In the genomic region with DNA sequence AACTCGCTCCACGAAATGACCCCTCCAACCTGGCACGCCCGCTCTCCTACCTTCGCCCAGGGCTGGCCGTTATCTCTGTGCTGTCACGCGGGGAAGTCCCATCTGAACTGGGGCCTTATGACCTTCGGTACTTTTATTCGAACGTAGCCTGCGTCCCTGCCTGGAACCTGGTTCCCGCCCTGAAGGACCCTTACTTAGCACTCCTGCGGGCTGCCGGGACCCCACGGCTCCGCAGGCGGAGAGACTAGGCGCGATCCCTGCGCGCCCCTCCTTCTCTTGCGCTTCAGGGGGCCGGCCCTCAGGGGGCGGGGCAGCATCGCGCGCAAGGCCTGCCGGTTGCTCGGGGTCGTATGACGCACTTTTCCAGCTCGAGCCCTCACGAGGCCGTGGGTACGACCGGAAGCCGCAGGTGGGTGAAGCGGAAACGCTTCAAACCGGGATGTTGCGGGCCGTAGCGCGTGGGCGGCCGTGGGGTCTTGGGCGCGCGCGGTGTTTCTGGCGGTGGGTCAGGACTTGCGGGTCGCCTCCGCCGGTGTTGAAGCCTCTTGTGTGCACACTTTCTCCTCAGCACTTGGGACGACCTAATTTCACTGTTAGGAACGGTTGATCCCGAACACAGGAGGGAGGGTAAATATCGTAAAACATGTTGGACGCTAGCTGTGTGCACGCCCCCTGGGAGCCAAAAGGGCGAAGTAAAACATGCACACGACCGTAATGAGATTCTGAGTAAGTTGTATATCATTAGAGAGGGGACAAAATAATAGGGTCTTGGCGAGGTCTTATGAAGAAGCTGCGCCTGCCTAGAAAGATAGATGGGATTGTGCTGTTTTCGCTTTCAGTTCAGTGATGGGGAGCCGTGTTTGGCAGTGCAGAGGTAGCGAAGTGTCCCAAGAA, we compare ENCODE assay signal across 8 cellular contexts. TPM values are rescaled to one million over a fixed set of nuclear protein-coding genes. Genes with fewer than 3 reads are reported as not detected.
DNase-seq lines count a peak whose midpoint lies in the region; ATAC-seq and TF ChIP-seq lines count a peak whose summit lies in the region.

A gene (plus strand): TSS at position 325 of the 894 bp plus-strand sequence. CDS start 6,991 bp downstream, outside the sequence.
A gene with protein sequence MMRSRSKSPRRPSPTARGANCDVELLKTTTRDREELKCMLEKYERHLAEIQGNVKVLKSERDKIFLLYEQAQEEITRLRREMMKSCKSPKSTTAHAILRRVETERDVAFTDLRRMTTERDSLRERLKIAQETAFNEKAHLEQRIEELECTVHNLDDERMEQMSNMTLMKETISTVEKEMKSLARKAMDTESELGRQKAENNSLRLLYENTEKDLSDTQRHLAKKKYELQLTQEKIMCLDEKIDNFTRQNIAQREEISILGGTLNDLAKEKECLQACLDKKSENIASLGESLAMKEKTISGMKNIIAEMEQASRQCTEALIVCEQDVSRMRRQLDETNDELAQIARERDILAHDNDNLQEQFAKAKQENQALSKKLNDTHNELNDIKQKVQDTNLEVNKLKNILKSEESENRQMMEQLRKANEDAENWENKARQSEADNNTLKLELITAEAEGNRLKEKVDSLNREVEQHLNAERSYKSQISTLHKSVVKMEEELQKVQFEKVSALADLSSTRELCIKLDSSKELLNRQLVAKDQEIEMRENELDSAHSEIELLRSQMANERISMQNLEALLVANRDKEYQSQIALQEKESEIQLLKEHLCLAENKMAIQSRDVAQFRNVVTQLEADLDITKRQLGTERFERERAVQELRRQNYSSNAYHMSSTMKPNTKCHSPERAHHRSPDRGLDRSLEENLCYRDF (minus strand): TSS at position 300 of the 894 bp plus-strand sequence. CDS start 45,503 bp downstream, outside the sequence.

- H2BK5ac ChIP-seq in IMR-90 (ENCODE audit: low read depth, low read length, poor library complexity, severe bottlenecking), result peak within 1 kb of the TSS; percentile 65

- 1% methylated on average over 51 of the region's 70 CpGs; no CpG with 5 or more reads in 1 of the 2 experiments for WGBS in IMR-90 (ENCODE audit: extremely low coverage in 2 of 2, insufficient read length in 1 of 2), 2 experiments

- ATAC-seq in GM21529 (IDR thresholded peaks at IDR 0.05; ENCODE audit: unreplicated experiment) (peak; percentile 94), IMR-90 (ENCODE audit: low read depth) (peak; percentile 100)

- peak within 1 kb of the TSS; percentile 54 for H3K56ac ChIP-seq in IMR-90 (ENCODE audit: extremely low read depth, insufficient read depth, low read length)

- H2AFZ ChIP-seq in IMR-90 (replicated peaks; ENCODE audit: low read length, poor library complexity) (peak within 1 kb of the TSS; percentile 98), OCI-LY7 (ENCODE audit: low read length) (peak within 1 kb of the TSS; percentile 82)

- H3K4me1 ChIP-seq in IMR-90 (ENCODE audit: control insufficient read depth, insufficient read depth, low read length) (peaks cover 5% of the 10 kb centered on the region), OCI-LY7 (ENCODE audit: insufficient read depth, low read length, poor library complexity, severe bottlenecking) (peaks cover 21% of the 10 kb centered on the region), mucosa of rectum (ENCODE audit: control insufficient read depth in 2 of 2, insufficient read depth in 2 of 2, low read length in 2 of 2) (peaks cover 11 to 12% of the 10 kb centered on the region in 2 donors)

- peak within 1 kb of the TSS; percentile 56 for H3K18ac ChIP-seq in IMR-90 (ENCODE audit: low read depth, low read length)

- H3K4me2 ChIP-seq in IMR-90 (ENCODE audit: low read depth, low read length), result peak within 1 kb of the TSS; percentile 93
- peak within 1 kb of the TSS; percentile 88 for H3K4me2 ChIP-seq in OCI-LY7 (ENCODE audit: low read length)

- peak within 1 kb of the TSS; percentile 89 for H3K9ac ChIP-seq in IMR-90 (ENCODE audit: low read depth, low read length)
- peak within 1 kb of the TSS; percentile 78 to 84 for H3K9ac ChIP-seq in mucosa of rectum (ENCODE audit: low read depth in 1 of 2, low read length in 2 of 2)

- TF ChIP-seq CTCF in IMR-90 (conservative IDR thresholded peaks at IDR 0.05; ENCODE audit: low read depth, low read length), result peak; percentile 7; the same call in 1 of the 2 replicates
- peak; percentile 53; the same call in 1 of the 2 replicates for TF ChIP-seq CTCF in OCI-LY7 (conservative IDR thresholded peaks at IDR 0.05; ENCODE audit: low read length)

- no peaks in the 10 kb centered on the region for H3K9me2 ChIP-seq in OCI-LY7 (ENCODE audit: insufficient read depth, low read length)

- in situ Hi-C loops in IMR-90 (cut with MboI; ENCODE audit: low sequenced_read_pairs), result loop anchor here (25.0 kb wide), 1 partner anchor 1107 kb away; no protein-coding TSS in a partner anchor

- no peaks in the 10 kb centered on the region for H3K36me3 ChIP-seq in IMR-90 (ENCODE audit: control insufficient read depth, insufficient read depth, low read length)
- peaks cover 12% of the 10 kb centered on the region for H3K36me3 ChIP-seq in OCI-LY7 (ENCODE audit: insufficient read depth, low read length)
- H3K36me3 ChIP-seq in mucosa of rectum (ENCODE audit: control insufficient read depth in 2 of 2, insufficient read depth in 2 of 2, low read length in 2 of 2), result peaks cover 0 to 6% of the 10 kb centered on the region in 2 donors

- BruUV-seq in IMR-90 (replicated peaks; lab: Mats Ljungman, UMichigan) (no TSS peak), OCI-LY7 (replicated peaks; lab: Mats Ljungman, UMichigan) (TSS peak; percentile 82)

- H3K27me3 ChIP-seq in IMR-90 (ENCODE audit: control insufficient read depth, insufficient read depth, low read length), result no peaks in the 10 kb centered on the region
- H3K27me3 ChIP-seq in mucosa of rectum (ENCODE audit: control insufficient read depth in 2 of 2, insufficient read depth in 2 of 2, low read length in 2 of 2), result no peaks in the 10 kb centered on the region

- H4K8ac ChIP-seq in IMR-90 (ENCODE audit: low read depth in 2 of 2, low read length in 2 of 2), result peak within 1 kb of the TSS; percentile 93 to 95

- H2BK120ac ChIP-seq in IMR-90 (ENCODE audit: low read depth, low read length), result peak within 1 kb of the TSS; percentile 35

- no peak for TF ChIP-seq RAD21 in IMR-90 (IDR thresholded peaks at IDR 0.05; ENCODE audit: low read length)

- peaks cover 8% of the 10 kb centered on the region; the same call in 1 of the 2 replicates for H3K79me2 ChIP-seq in OCI-LY7 (ENCODE audit: insufficient read depth, low read depth, low read length)

- peak within 1 kb of the TSS; percentile 72 for H3K27ac ChIP-seq in IMR-90 (ENCODE audit: insufficient read depth, low read length)
- H3K27ac ChIP-seq in OCI-LY7 (ENCODE audit: low read depth, low read length, poor library complexity, severe bottlenecking), result peak within 1 kb of the TSS; percentile 70
- peak within 1 kb of the TSS; percentile 90 for H3K27ac ChIP-seq in mucosa of rectum (ENCODE audit: low read depth in 2 of 2, low read length in 2 of 2)

- peak within 1 kb of the TSS; percentile 86 for H3K14ac ChIP-seq in IMR-90 (replicated peaks; ENCODE audit: low read depth, low read length)

- H3K9me3 ChIP-seq in IMR-90 (ENCODE audit: control insufficient read depth, insufficient read depth, low read length) (no peaks in the 10 kb centered on the region), OCI-LY7 (ENCODE audit: low read length) (no peaks in the 10 kb centered on the region), mucosa of rectum (ENCODE audit: control insufficient read depth in 2 of 2, low read length in 2 of 2) (no peaks in the 10 kb centered on the region)

- H3K4ac ChIP-seq in IMR-90 (ENCODE audit: low read depth, low read length), result peak within 1 kb of the TSS; percentile 86

- H4K20me1 ChIP-seq in IMR-90 (ENCODE audit: insufficient read depth, low read length), result no peaks in the 10 kb centered on the region
- H4K20me1 ChIP-seq in OCI-LY7 (ENCODE audit: insufficient read depth, low read length), result no peaks in the 10 kb centered on the region

- H3K9me1 ChIP-seq in IMR-90 (ENCODE audit: insufficient read depth, low read length), result no peaks in the 10 kb centered on the region

- peaks cover 15 to 20% of the 10 kb centered on the region in 2 experiments for H3K79me1 ChIP-seq in IMR-90 (ENCODE audit: low read depth in 1 of 2, low read length in 2 of 2)

- CTCF ChIA-PET in IMR-90 (lab: Yijun Ruan, JAX), result interaction anchor here (0.6 to 1.3 kb wide), 2 partner anchors 9 to 13 kb away, joined by 4 to 5 read pairs; no protein-coding TSS in a partner anchor
- CTCF ChIA-PET in OCI-LY7 (lab: Charles Lee; ENCODE audit: unreplicated experiment), result no interaction called here

- H2BK20ac ChIP-seq in IMR-90 (ENCODE audit: low read depth, low read length), result no peak within 1 kb of the TSS; the same call in 1 of the 2 replicates

- dilution Hi-C loops in IMR-90 (cut with HindIII; ENCODE audit: low sequenced_read_pairs, unreplicated experiment), result no loop called here

- peak within 1 kb of the TSS; percentile 37; the same call in 1 of the 3 replicates for H2BK15ac ChIP-seq in IMR-90 (ENCODE audit: low read depth, low read length)

- DNase-seq in DMS153 treated with DMSO at 0.1 percent for 48 hours (lab: John Stamatoyannopoulos, UW; ENCODE audit: unreplicated experiment), result peak; percentile 70
- DNase-seq in IMR-90, result peak; percentile 92
- peak; percentile 95 for DNase-seq in OCI-LY7 (ENCODE audit: low spot score)
- DNase-seq in activated T-cell treated with anti-CD3 and anti-CD28 coated beads, Interleukin-2, amount 50 U/mL, for 1 hour, result peak; percentile 90
- peak; percentile 95 for DNase-seq in erythroblast (lab: John Stamatoyannopoulos, UW)
- peak; percentile 94 for DNase-seq in stimulated activated CD8-positive, alpha-beta memory T cell treated with anti-CD3 and anti-CD28 coated beads, Interleukin-4, amount 100 ng/mL, for 48 hours

- H4K5ac ChIP-seq in IMR-90 (ENCODE audit: low read depth, low read length), result peak within 1 kb of the TSS; percentile 88

- POLR2A ChIA-PET in IMR-90 (lab: Charles Lee; ENCODE audit: unreplicated experiment) (no interaction called here), OCI-LY7 (lab: Charles Lee) (interaction anchor here (1.5 to 2.2 kb wide), 3 partner anchors 11 to 26 kb away, joined by 3 to 12 read pairs (median 8); a partner anchor contains a TSS)

- H2AK9ac ChIP-seq in IMR-90 (replicated peaks; ENCODE audit: low read depth, low read length, poor library complexity), result peak within 1 kb of the TSS; percentile 89

- 0 out of 2 replicates have a peak within 1 kb of the TSS, but pooled peaks have one; percentile 4 for H2AK5ac ChIP-seq in IMR-90 (ENCODE audit: low read depth, low read length)

- peak within 1 kb of the TSS; percentile 79 for H3K4me3 ChIP-seq in IMR-90 (ENCODE audit: insufficient read depth, low read depth, low read length)
- H3K4me3 ChIP-seq in OCI-LY7 (ENCODE audit: low read depth, low read length, poor library complexity, severe bottlenecking), result peak within 1 kb of the TSS; percentile 75
- peak within 1 kb of the TSS; percentile 81 to 97 for H3K4me3 ChIP-seq in mucosa of rectum (ENCODE audit: low read length in 2 of 2)

- intact Hi-C loops in IMR-90 (cut with micrococcal nuclease), result loop anchor here (2.0 kb wide), 1 partner anchor 336 kb away; a partner anchor contains a TSS
- intact Hi-C loops in OCI-LY7 (cut with micrococcal nuclease; ENCODE audit: unreplicated experiment), result loop anchor here (1.0 to 2.0 kb wide), 4 partner anchors 14 to 335 kb away; a partner anchor contains a TSS

- peak within 1 kb of the TSS; percentile 77 for H4K91ac ChIP-seq in IMR-90 (ENCODE audit: insufficient read depth, low read depth, low read length)

- H3K23ac ChIP-seq in IMR-90 (ENCODE audit: low read depth, low read length), result peak within 1 kb of the TSS; percentile 74

- TF ChIP-seq POLR2A in IMR-90 (IDR thresholded peaks at IDR 0.05; ENCODE audit: low read depth, low read length) (peak; percentile 54), erythroblast (IDR thresholded peaks at IDR 0.05; ENCODE audit: low read length) (peak; percentile 96)

RNA-seq across cellular contexts. Expression of the first gene that starts in this region (rescaled TPM):
- total RNA-seq in IMR-90 (2012; rRNA removed) (3.2 and 4.2 TPM in 2 replicates), OCI-LY7 (2022) (11.9 and 12.7 TPM in 2 replicates)
- 2.6 and 3.5 TPM in 2 replicates for polyA plus RNA-seq in IMR-90 (2012; rRNA removed)
- polyA plus RNA-seq in IMR-90 (2012; cell fraction: cytosol; rRNA removed), result 0.78 and 1.0 TPM in 2 replicates
- 3.6 and 8.5 TPM in 2 replicates for polyA plus RNA-seq in IMR-90 (2012; cell fraction: nucleus; rRNA removed; ENCODE audit: low replicate concordance)
- total RNA-seq in OCI-LY7 (2014; rRNA removed; shearing (Covaris generic)), result 7.9 and 12.5 TPM in 2 replicates

RNA-seq across cellular contexts. Expression of the second gene that starts in this region (rescaled TPM):
- 0.54 and 1.1 TPM in 2 replicates for total RNA-seq in IMR-90 (2012; rRNA removed)
- 0.22 and 0.32 TPM in 2 replicates for polyA plus RNA-seq in IMR-90 (2012; rRNA removed)
- polyA plus RNA-seq in IMR-90 (2012; cell fraction: cytosol; rRNA removed), result 0.03 TPM in 2 replicates
- 0.11 and 0.66 TPM in 2 replicates for polyA plus RNA-seq in IMR-90 (2012; cell fraction: nucleus; rRNA removed; ENCODE audit: low replicate concordance)
- total RNA-seq in OCI-LY7 (2014; rRNA removed; shearing (Covaris generic)), result 3.8 and 13.3 TPM in 2 replicates
- 10.8 and 14.1 TPM in 2 replicates for total RNA-seq in OCI-LY7 (2022)

Comparison
In these comparisons a context has a peak if more than half of its experiments do, and no peak if none do; other contexts are left out.
1. Peak in every context shown above with its lines: DNase-seq, ATAC-seq, H3K4me3 ChIP-seq and H3K27ac ChIP-seq.